In genomic region chr12:49089831-49090773, GRCh38 we compare ENCODE assay signal across 1 cellular context.
TF ChIP-seq lines count a peak whose summit lies in the region.

No MANE protein-coding gene starts in this region.

TF ChIP-seq in K562, 482 proteins besides CTCF, POLR2A, EP300 and RAD21 (continued from another document and continues in another):
- TF ChIP-seq MGA (IDR thresholded peaks at IDR 0.05) (peak; percentile 77), MAX (CRISPR knock-in tag; IDR thresholded peaks at IDR 0.05) (peak; percentile 69), KDM2B (CRISPR knock-in tag; IDR thresholded peaks at IDR 0.05) (peak; percentile 29), JUND (IDR thresholded peaks at IDR 0.05; ENCODE audit: borderline replicate concordance, low read depth, low read length) (peak; percentile 53; the same call in 1 of the 2 replicates), JUND (tag; IDR thresholded peaks at IDR 0.05; ENCODE audit: borderline replicate concordance, low read depth, low read length) (peak; percentile 38; the same call in 1 of the 3 replicates), ZZZ3 (IDR thresholded peaks at IDR 0.05) (no peak), ZEB2 (IDR thresholded peaks at IDR 0.05) (peak; percentile 54; the same call in 1 of the 2 replicates), ZNF668 (CRISPR knock-in tag; IDR thresholded peaks at IDR 0.05) (no peak), MTA1 (IDR thresholded peaks at IDR 0.05; ENCODE audit: borderline replicate concordance) (peak; percentile 43; the same call in 1 of the 2 replicates), HNRNPLL (IDR thresholded peaks at IDR 0.05; ENCODE audit: low read depth, low read length, poor library complexity, severe bottlenecking) (peak; percentile 83), TAL1 (IDR thresholded peaks at IDR 0.05) (peak; percentile 80), HDAC1 (IDR thresholded peaks at IDR 0.05) (peak in 1 of 2 experiments; percentile 91; a peak in 2 of 4 replicates), KDM1A (IDR thresholded peaks at IDR 0.05) (peak; percentile 95 to 96), SMARCA5 (IDR thresholded peaks at IDR 0.05) (no peak), ZNF174 (CRISPR knock-in tag; IDR thresholded peaks at IDR 0.05) (no peak), L3MBTL2 (IDR thresholded peaks at IDR 0.05) (peak; percentile 92), ARNT (IDR thresholded peaks at IDR 0.05) (peak in 1 of 2 experiments; percentile 90; a peak in 2 of 4 replicates), ZNF589 (CRISPR knock-in tag; IDR thresholded peaks at IDR 0.05; ENCODE audit: low read depth) (peak; percentile 82), HMGN3 (IDR thresholded peaks at IDR 0.05; ENCODE audit: borderline replicate concordance, extremely low read depth, insufficient read length, low read depth, low read length) (peak; percentile 89), ZNF282 (CRISPR knock-in tag; IDR thresholded peaks at IDR 0.05) (peak; percentile 70), NFIC (IDR thresholded peaks at IDR 0.05) (peak; percentile 77), ESRRA (IDR thresholded peaks at IDR 0.05; ENCODE audit: borderline replicate concordance, low read depth) (peak; percentile 24; the same call in 1 of the 2 replicates), NCOA1 (IDR thresholded peaks at IDR 0.05; ENCODE audit: low read depth) (peak; percentile 68; the same call in 1 of the 2 replicates), CBFA2T2 (conservative IDR thresholded peaks at IDR 0.05) (peak; percentile 88), MTA3 (IDR thresholded peaks at IDR 0.05; ENCODE audit: borderline replicate concordance) (0 out of 2 replicates have a peak, but pooled peaks have one; percentile 83), SMAD4 (CRISPR knock-in tag; conservative IDR thresholded peaks at IDR 0.05) (peak; percentile 85), SOX6 (IDR thresholded peaks at IDR 0.05) (peak; percentile 68), FOXK2 (conservative IDR thresholded peaks at IDR 0.05 in 1 of 2, IDR thresholded peaks at IDR 0.05 in 1 of 2; ENCODE audit: low read depth in 2 of 2) (0 out of 4 replicates have a peak, but pooled peaks of 1 of the 2 experiments have one; percentile 36), PHF8 (IDR thresholded peaks at IDR 0.05; ENCODE audit: borderline replicate concordance, low read length) (peak; percentile 36; the same call in 1 of the 2 replicates), ARID1B (IDR thresholded peaks at IDR 0.05) (peak; percentile 93), ETV1 (tag; conservative IDR thresholded peaks at IDR 0.05; ENCODE audit: low read depth) (peak; percentile 60), ZNF277 (CRISPR knock-in tag; IDR thresholded peaks at IDR 0.05; ENCODE audit: borderline replicate concordance) (no peak), ZNF395 (CRISPR knock-in tag; IDR thresholded peaks at IDR 0.05) (peak; percentile 93; the same call in 1 of the 2 replicates), STAT5A (IDR thresholded peaks at IDR 0.05; ENCODE audit: borderline replicate concordance, low read length) (peak; percentile 81), MAZ (CRISPR knock-in tag; conservative IDR thresholded peaks at IDR 0.05 in 1 of 2, IDR thresholded peaks at IDR 0.05 in 1 of 2) (peak in 1 of 2 experiments; percentile 31; a peak in 1 of 4 replicates), REST (CRISPR knock-in tag; IDR thresholded peaks at IDR 0.05; ENCODE audit: low read depth) (peak; percentile 36; the same call in 1 of the 2 replicates), GATA2 (CRISPR knock-in tag; IDR thresholded peaks at IDR 0.05) (peak; percentile 78), E2F4 (CRISPR knock-in tag; IDR thresholded peaks at IDR 0.05; ENCODE audit: low read depth) (0 out of 2 replicates have a peak, but pooled peaks have one; percentile 70)
- TF ChIP-seq, protein P1, sequence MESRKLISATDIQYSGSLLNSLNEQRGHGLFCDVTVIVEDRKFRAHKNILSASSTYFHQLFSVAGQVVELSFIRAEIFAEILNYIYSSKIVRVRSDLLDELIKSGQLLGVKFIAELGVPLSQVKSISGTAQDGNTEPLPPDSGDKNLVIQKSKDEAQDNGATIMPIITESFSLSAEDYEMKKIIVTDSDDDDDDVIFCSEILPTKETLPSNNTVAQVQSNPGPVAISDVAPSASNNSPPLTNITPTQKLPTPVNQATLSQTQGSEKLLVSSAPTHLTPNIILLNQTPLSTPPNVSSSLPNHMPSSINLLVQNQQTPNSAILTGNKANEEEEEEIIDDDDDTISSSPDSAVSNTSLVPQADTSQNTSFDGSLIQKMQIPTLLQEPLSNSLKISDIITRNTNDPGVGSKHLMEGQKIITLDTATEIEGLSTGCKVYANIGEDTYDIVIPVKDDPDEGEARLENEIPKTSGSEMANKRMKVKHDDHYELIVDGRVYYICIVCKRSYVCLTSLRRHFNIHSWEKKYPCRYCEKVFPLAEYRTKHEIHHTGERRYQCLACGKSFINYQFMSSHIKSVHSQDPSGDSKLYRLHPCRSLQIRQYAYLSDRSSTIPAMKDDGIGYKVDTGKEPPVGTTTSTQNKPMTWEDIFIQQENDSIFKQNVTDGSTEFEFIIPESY (CRISPR knock-in tag; IDR thresholded peaks at IDR 0.05), result 0 out of 2 replicates have a peak, but pooled peaks have one; percentile 33
- TF ChIP-seq, protein P2, sequence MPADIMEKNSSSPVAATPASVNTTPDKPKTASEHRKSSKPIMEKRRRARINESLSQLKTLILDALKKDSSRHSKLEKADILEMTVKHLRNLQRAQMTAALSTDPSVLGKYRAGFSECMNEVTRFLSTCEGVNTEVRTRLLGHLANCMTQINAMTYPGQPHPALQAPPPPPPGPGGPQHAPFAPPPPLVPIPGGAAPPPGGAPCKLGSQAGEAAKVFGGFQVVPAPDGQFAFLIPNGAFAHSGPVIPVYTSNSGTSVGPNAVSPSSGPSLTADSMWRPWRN (IDR thresholded peaks at IDR 0.05; ENCODE audit: low read depth), result peak; percentile 65; the same call in 1 of the 2 replicates
